10 cellular contexts compared by ENCODE assay signal in the genomic region with DNA sequence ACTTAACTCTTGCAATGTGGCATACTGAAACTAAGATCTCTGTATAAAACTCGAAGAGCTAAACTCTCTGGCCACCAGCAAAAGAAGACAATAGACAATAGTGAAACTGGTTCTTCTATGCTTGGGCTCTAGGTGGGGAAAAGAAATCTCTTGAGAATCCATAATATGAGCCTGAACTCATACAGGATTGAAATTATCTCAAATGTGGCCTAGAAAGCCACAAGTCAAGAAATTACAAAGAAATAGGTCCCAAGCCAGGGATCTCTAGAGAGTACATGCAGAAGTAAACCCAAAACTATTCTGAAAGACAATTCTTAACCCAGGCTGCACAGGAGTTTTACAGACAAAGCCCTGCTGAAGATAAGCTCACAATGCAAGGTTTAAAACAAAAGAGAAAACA.
DNase-seq lines count a peak whose midpoint lies in the region; ATAC-seq lines count a peak whose summit lies in the region.
"Had no signal": no experiment of that assay in that cellular context is flagged by ENCODE, and none has a peak within 500 bp of the region (broad histone marks: within the 10 kb centered on the region; RNA-seq: fewer than 3 reads in every experiment).

No MANE protein-coding gene starts in this region.

- H3K79me2 ChIP-seq in ACC112 (ENCODE audit: control insufficient read depth, insufficient read depth, low read length, unreplicated experiment) (no peaks in the 10 kb centered on the region), Karpas-422 (ENCODE audit: low read length) (no peaks in the 10 kb centered on the region)

- H3K4me3 ChIP-seq in ACC112 (ENCODE audit: low read depth, low read length) (peak overlapping the region; percentile 60), Karpas-422 (ENCODE audit: low read length) (no peak overlapping the region)

- no peaks in the 10 kb centered on the region for H3K9me3 ChIP-seq in Karpas-422 (ENCODE audit: low read length)

- DNase-seq in Karpas-422 (no peak), NCI-H2029 (lab: John Stamatoyannopoulos, UW) (no peak), cortex of kidney (lab: John Stamatoyannopoulos, UW) (no peak), NCI-H69 (lab: John Stamatoyannopoulos, UW) (no peak)
- DNase-seq: activated T-cell treated with anti-CD3 and anti-CD28 coated beads, Interleukin-2, amount 50 U/mL, for 48 hours had no signal

- H3K27ac ChIP-seq in ACC112 (ENCODE audit: low read depth, low read length) (no peak overlapping the region), Karpas-422 (ENCODE audit: low read length) (no peak overlapping the region)
- H3K27ac ChIP-seq: VCaP had no signal

- ATAC-seq in GM19324 (IDR thresholded peaks at IDR 0.05; ENCODE audit: low FRiP score, unreplicated experiment) = peak; percentile 57
- ATAC-seq in HG02610 (IDR thresholded peaks at IDR 0.05; ENCODE audit: unreplicated experiment) = peak; percentile 87
- ATAC-seq in HG03342 (IDR thresholded peaks at IDR 0.05; ENCODE audit: unreplicated experiment) = peak; percentile 67

- H3K27me3 ChIP-seq in ACC112 (ENCODE audit: insufficient read depth, low read length) (no peaks in the 10 kb centered on the region), Karpas-422 (ENCODE audit: low read length) (no peaks in the 10 kb centered on the region)

- no peaks in the 10 kb centered on the region for H3K4me1 ChIP-seq in ACC112 (ENCODE audit: control insufficient read depth, insufficient read depth, low read length, unreplicated experiment)
- H3K4me1 ChIP-seq in Karpas-422 (ENCODE audit: low read length) = no peaks in the 10 kb centered on the region

- H4K20me1 ChIP-seq in Karpas-422 (ENCODE audit: insufficient read depth, low read depth, low read length) = no peaks in the 10 kb centered on the region

- H2AFZ ChIP-seq in ACC112 (ENCODE audit: low read length, unreplicated experiment) (no peak overlapping the region), Karpas-422 (ENCODE audit: low read length) (no peak overlapping the region)

- H3K4me2 ChIP-seq in Karpas-422 (ENCODE audit: low read depth, low read length, poor library complexity, severe bottlenecking) = no peak overlapping the region

- no peaks in the 10 kb centered on the region for H3K9me2 ChIP-seq in Karpas-422 (replicated peaks; ENCODE audit: insufficient read depth, low read length)

- H3K36me3 ChIP-seq in ACC112 (ENCODE audit: insufficient read depth, low read length) (no peaks in the 10 kb centered on the region), Karpas-422 (ENCODE audit: insufficient read depth, low read length) (no peaks in the 10 kb centered on the region)

- no peak overlapping the region for H3K9ac ChIP-seq in Karpas-422 (ENCODE audit: low read length)
